18 cellular contexts compared by ENCODE assay signal in the genomic region with DNA sequence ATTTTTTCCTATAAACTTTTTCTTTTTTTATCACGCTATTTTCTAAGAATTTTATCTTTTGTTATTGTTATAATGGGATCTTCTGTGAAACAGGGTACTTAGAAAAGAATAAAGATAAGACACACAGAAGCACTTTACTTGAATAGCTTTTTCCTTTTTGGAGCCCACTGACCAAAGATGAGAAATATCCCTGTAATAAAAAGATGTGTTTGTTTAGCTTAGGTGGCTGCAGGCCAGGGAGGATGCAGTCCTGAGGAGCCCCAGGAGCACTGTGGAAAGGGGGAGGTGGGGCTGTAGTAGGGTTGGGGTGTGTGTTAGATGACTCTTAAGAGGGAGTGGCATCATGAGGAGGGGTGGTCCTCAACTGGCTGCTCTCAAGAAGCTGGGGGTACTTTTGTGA.
DNase-seq lines count a peak whose midpoint lies in the region; ATAC-seq and TF ChIP-seq lines count a peak whose summit lies in the region.
"Had no signal": no experiment of that assay in that cellular context is flagged by ENCODE, and none has a peak within 500 bp of the region (broad histone marks: within the 10 kb centered on the region; RNA-seq: fewer than 3 reads in every experiment).

No MANE protein-coding gene starts in this region.

- peaks cover 20% of the 10 kb centered on the region for H3K79me1 ChIP-seq in mesenchymal stem cell (replicated peaks; ENCODE audit: low read length, poor library complexity, severe bottlenecking)

- H3K36me3 Mint-ChIP-seq in activated T-cell treated with anti-CD3 and anti-CD28 coated beads, Interleukin-2, amount 50 U/mL, for 72 hours (ENCODE audit: insufficient read depth in 2 of 2) = peaks cover 0 to 7% of the 10 kb centered on the region in 2 donors
- H3K36me3 Mint-ChIP-seq in central memory CD8-positive, alpha-beta T cell (ENCODE audit: insufficient read depth) = peaks cover 4% of the 10 kb centered on the region
- H3K36me3 Mint-ChIP-seq in nephron progenitor cell (ENCODE audit: low read depth) = peaks cover 26% of the 10 kb centered on the region

- no peak for TF ChIP-seq CTCF in nephron progenitor cell (IDR thresholded peaks at IDR 0.05)

- no peak overlapping the region for H3K4me3 Mint-ChIP-seq in activated T-cell treated with anti-CD3 and anti-CD28 coated beads, Interleukin-2, amount 50 U/mL, for 72 hours
- H3K4me3 Mint-ChIP-seq in central memory CD8-positive, alpha-beta T cell = no peak overlapping the region
- no peak overlapping the region for H3K4me3 Mint-ChIP-seq in nephron progenitor cell
- H3K4me3 Mint-ChIP-seq: CD14-positive monocyte had no signal

- no peaks in the 10 kb centered on the region for H3K9me3 ChIP-seq in mesenchymal stem cell (ENCODE audit: control insufficient read depth, low read length)

- no peak for ATAC-seq in activated T-cell treated with anti-CD3 and anti-CD28 coated beads, Interleukin-2, amount 50 U/mL, for 72 hours (replicated peaks in 1 of 2)
- no peak for ATAC-seq in central memory CD8-positive, alpha-beta T cell (replicated peaks; ENCODE audit: extremely low read depth, poor library complexity, severe bottlenecking)
- no peak for ATAC-seq in GM19395 (IDR thresholded peaks at IDR 0.05; ENCODE audit: unreplicated experiment)

- peaks cover 0 to 30% of the 10 kb centered on the region in 2 experiments for H3K36me3 ChIP-seq in mesenchymal stem cell (ENCODE audit: control insufficient read depth in 1 of 2, insufficient read depth in 2 of 2, low read depth in 1 of 2, low read length in 2 of 2)

- H3K27ac ChIP-seq in mesenchymal stem cell (ENCODE audit: low read length, poor library complexity, severe bottlenecking) = no peak overlapping the region
- H3K27ac ChIP-seq: PC-9 had no signal

- H2BK120ac ChIP-seq in mesenchymal stem cell (ENCODE audit: low read depth, low read length) = no peak overlapping the region

- H2AK5ac ChIP-seq in mesenchymal stem cell (ENCODE audit: low read length, severe bottlenecking) = no peak overlapping the region

- peak overlapping the region in 1 of 2 experiments; percentile 34 for H3K18ac ChIP-seq in mesenchymal stem cell (ENCODE audit: low read depth in 1 of 2, low read length in 2 of 2)

- no CpG with 5 or more reads among the region's 1 CpG for WGBS in mesenchymal stem cell

- H3K9ac ChIP-seq in mesenchymal stem cell (ENCODE audit: low read length) = no peak overlapping the region

- H3K9me3 Mint-ChIP-seq in activated T-cell treated with anti-CD3 and anti-CD28 coated beads, Interleukin-2, amount 50 U/mL, for 72 hours = no peaks in the 10 kb centered on the region
- no peaks in the 10 kb centered on the region for H3K9me3 Mint-ChIP-seq in central memory CD8-positive, alpha-beta T cell
- H3K9me3 Mint-ChIP-seq in nephron progenitor cell = no peaks in the 10 kb centered on the region
- H3K9me3 Mint-ChIP-seq: CD14-positive monocyte had no signal

- H4K8ac ChIP-seq in mesenchymal stem cell (ENCODE audit: low read length) = no peak overlapping the region

- no peaks in the 10 kb centered on the region for H3K27me3 ChIP-seq in mesenchymal stem cell (ENCODE audit: control insufficient read depth in 1 of 2, insufficient read depth in 1 of 2, low read length in 2 of 2)

- intact Hi-C loops in head of caudate nucleus (cut with DNase I) = no loop called here

- no peaks in the 10 kb centered on the region for H3K27me3 Mint-ChIP-seq in activated T-cell treated with anti-CD3 and anti-CD28 coated beads, Interleukin-2, amount 50 U/mL, for 72 hours (ENCODE audit: low read depth)
- no peaks in the 10 kb centered on the region for H3K27me3 Mint-ChIP-seq in central memory CD8-positive, alpha-beta T cell
- H3K27me3 Mint-ChIP-seq in nephron progenitor cell (ENCODE audit: low read depth, poor library complexity) = no peaks in the 10 kb centered on the region

- H2BK5ac ChIP-seq in mesenchymal stem cell (ENCODE audit: low read depth, low read length, poor library complexity, severe bottlenecking) = no peak overlapping the region

- no peak overlapping the region for H2AFZ ChIP-seq in mesenchymal stem cell (ENCODE audit: low read depth, low read length)
- H2AFZ ChIP-seq: PC-9 had no signal

- H2BK12ac ChIP-seq in mesenchymal stem cell (ENCODE audit: low read length in 2 of 2) = no peak overlapping the region

- no peak overlapping the region for H3K23ac ChIP-seq in mesenchymal stem cell (ENCODE audit: low read length in 2 of 2)

- no peak overlapping the region for H3K14ac ChIP-seq in mesenchymal stem cell (ENCODE audit: low read length in 2 of 2)

- no peak for DNase-seq in activated T-cell treated with anti-CD3 and anti-CD28 coated beads, Interleukin-2, amount 50 U/mL, for 72 hours
- no peak for DNase-seq in activated T-cell treated with anti-CD3 and anti-CD28 coated beads, Interleukin-2, amount 50 U/mL, for 1 hour
- DNase-seq in NCI-H69 (lab: John Stamatoyannopoulos, UW) (peak; percentile 39), nephron progenitor cell (no peak), head of caudate nucleus (no peak), mesenchymal stem cell (no peak)
- DNase-seq in central memory CD8-positive, alpha-beta T cell (ENCODE audit: low spot score in 2 of 2) = no peak
- DNase-seq: H7; IMR-90; MV-4-11; NCI-H1436; NCI-H2029 treated with DMSO at 0.1 percent for 48 hours; NCI-H2227 treated with DMSO at 0.1 percent for 48 hours; NCI-H524 treated with DMSO at 0.1 percent for 48 hours; NK-92 treated with Interleukin-12 subunit alpha and Interleukin-12 subunit beta, amount 100 ng/mL, for 24 hours; PC-9 had no signal

- H3K4ac ChIP-seq in mesenchymal stem cell (ENCODE audit: low read depth in 1 of 2, low read length in 2 of 2) = no peak overlapping the region

- no peak overlapping the region for H3K4me2 ChIP-seq in mesenchymal stem cell (ENCODE audit: low read length, poor library complexity, severe bottlenecking)
- H3K4me2 ChIP-seq: PC-9 had no signal

- no peak overlapping the region for H3K4me3 ChIP-seq in mesenchymal stem cell (ENCODE audit: insufficient read depth in 1 of 2, low read depth in 1 of 2, low read length in 2 of 2)
- H3K4me3 ChIP-seq: PC-9 had no signal

- H4K91ac ChIP-seq in mesenchymal stem cell (ENCODE audit: low read length) = no peak overlapping the region

- peaks cover 31% of the 10 kb centered on the region for H3K4me1 Mint-ChIP-seq in activated T-cell treated with anti-CD3 and anti-CD28 coated beads, Interleukin-2, amount 50 U/mL, for 72 hours (ENCODE audit: low read depth)
- H3K4me1 Mint-ChIP-seq in central memory CD8-positive, alpha-beta T cell = peaks cover 68% of the 10 kb centered on the region
- peaks cover 19% of the 10 kb centered on the region for H3K4me1 Mint-ChIP-seq in nephron progenitor cell
- H3K4me1 Mint-ChIP-seq: CD14-positive monocyte had no signal

- peak overlapping the region; percentile 13 for H3K27ac Mint-ChIP-seq in activated T-cell treated with anti-CD3 and anti-CD28 coated beads, Interleukin-2, amount 50 U/mL, for 72 hours
- H3K27ac Mint-ChIP-seq in central memory CD8-positive, alpha-beta T cell (ENCODE audit: low read depth) = peak overlapping the region; percentile 11
- H3K27ac Mint-ChIP-seq in nephron progenitor cell = peak overlapping the region; percentile 58

- H3K4me1 ChIP-seq in mesenchymal stem cell (ENCODE audit: control insufficient read depth, insufficient read depth, low read depth, low read length) = peaks cover 2% of the 10 kb centered on the region

- H2BK15ac ChIP-seq in mesenchymal stem cell (ENCODE audit: low read depth, poor library complexity, severe bottlenecking) = no peak overlapping the region
